Comparison of ENCODE assay signal across 9 cellular contexts in genomic region chr7:130352335-130353074, GRCh38. TPM values are rescaled to one million over a fixed set of nuclear protein-coding genes. Genes with fewer than 3 reads are reported as not detected.
DNase-seq lines count a peak whose midpoint lies in the region; ATAC-seq, FAIRE-seq and TF ChIP-seq lines count a peak whose summit lies in the region.
"Had no signal": no experiment of that assay in that cellular context is flagged by ENCODE, and none has a peak within 500 bp of the region (broad histone marks: within the 10 kb centered on the region; RNA-seq: fewer than 3 reads in every experiment).

No MANE protein-coding gene starts in this region.

- peak; percentile 98 for DNase-seq in NCI-H1105 treated with DMSO at 0.1 percent for 48 hours (lab: John Stamatoyannopoulos, UW)
- DNase-seq in ascending aorta (ENCODE audit: low spot score in 2 of 2), result no peak
- DNase-seq in type B pancreatic cell (ENCODE audit: extremely low spot score, unreplicated experiment), result no peak
- DNase-seq in activated T-helper 2 cell treated with anti-CD3 and anti-CD28 coated beads, Interferon-gamma antibody, Interleukin-2, Interleukin-4, amounts not matched to agents 10 μg/mL and 5 μg/mL and 100 μg/mL, durations not matched to agents 14 hours and 24 hours and 36 hours (ENCODE audit: low spot score), result no peak
- no peak for DNase-seq in T1000 (lab: John Stamatoyannopoulos, UW)
- DNase-seq: stimulated activated CD4-positive, alpha-beta T cell treated with anti-CD3 and anti-CD28 coated beads, Interleukin-2, amount 100 ng/mL, for 24 hours had no signal

- no peaks in the 10 kb centered on the region for H3K36me3 Mint-ChIP-seq in type B pancreatic cell
- H3K36me3 Mint-ChIP-seq in activated T-helper 2 cell treated with anti-CD3 and anti-CD28 coated beads, Interferon-gamma antibody, Interleukin-2, Interleukin-4, amounts not matched to agents 10 μg/mL and 5 μg/mL and 100 μg/mL, durations not matched to agents 14 hours and 24 hours and 36 hours (ENCODE audit: low read depth), result no peaks in the 10 kb centered on the region

- TF ChIP-seq CTCF in ascending aorta (IDR thresholded peaks at IDR 0.05) (no peak), type B pancreatic cell (conservative IDR thresholded peaks at IDR 0.05) (no peak)

- H3K9me3 ChIP-seq in ascending aorta, result no peaks in the 10 kb centered on the region

- H3K36me3 ChIP-seq in ascending aorta, result no peaks in the 10 kb centered on the region

- peak overlapping the region; percentile 65 for H3K4me3 Mint-ChIP-seq in type B pancreatic cell
- no peak overlapping the region for H3K4me3 Mint-ChIP-seq in activated T-helper 2 cell treated with anti-CD3 and anti-CD28 coated beads, Interferon-gamma antibody, Interleukin-2, Interleukin-4, amounts not matched to agents 10 μg/mL and 5 μg/mL and 100 μg/mL, durations not matched to agents 14 hours and 24 hours and 36 hours (ENCODE audit: low read depth)

- no peaks in the 10 kb centered on the region for H3K27me3 ChIP-seq in ascending aorta

- H3K27me3 Mint-ChIP-seq in type B pancreatic cell, result no peaks in the 10 kb centered on the region
- H3K27me3 Mint-ChIP-seq in activated T-helper 2 cell treated with anti-CD3 and anti-CD28 coated beads, Interferon-gamma antibody, Interleukin-2, Interleukin-4, amounts not matched to agents 10 μg/mL and 5 μg/mL and 100 μg/mL, durations not matched to agents 14 hours and 24 hours and 36 hours (ENCODE audit: low read depth), result no peaks in the 10 kb centered on the region

- peak overlapping the region; percentile 80 for H3K27ac Mint-ChIP-seq in type B pancreatic cell
- H3K27ac Mint-ChIP-seq in activated T-helper 2 cell treated with anti-CD3 and anti-CD28 coated beads, Interferon-gamma antibody, Interleukin-2, Interleukin-4, amounts not matched to agents 10 μg/mL and 5 μg/mL and 100 μg/mL, durations not matched to agents 14 hours and 24 hours and 36 hours, result no peak overlapping the region

- intact Hi-C loops in ascending aorta (cut with DNase I), result loop anchor here (5.0 to 10.0 kb wide), 2 partner anchors 58 to 90 kb away; partner anchors contain the start of genes CEP41 and CPA4
- intact Hi-C loops in activated T-helper 2 cell treated with anti-CD3 and anti-CD28 coated beads, Interferon-gamma antibody, Interleukin-2, Interleukin-4, amounts not matched to agents 10 μg/mL and 5 μg/mL and 100 μg/mL, durations not matched to agents 14 hours and 24 hours and 36 hours (cut with micrococcal nuclease), result no loop called here

- no peaks in the 10 kb centered on the region for H3K9me3 Mint-ChIP-seq in type B pancreatic cell
- H3K9me3 Mint-ChIP-seq in activated T-helper 2 cell treated with anti-CD3 and anti-CD28 coated beads, Interferon-gamma antibody, Interleukin-2, Interleukin-4, amounts not matched to agents 10 μg/mL and 5 μg/mL and 100 μg/mL, durations not matched to agents 14 hours and 24 hours and 36 hours, result no peaks in the 10 kb centered on the region

- ATAC-seq in GM18861 (IDR thresholded peaks at IDR 0.05; ENCODE audit: unreplicated experiment), result no peak

- no peak overlapping the region for H3K4me3 ChIP-seq in ascending aorta

- peak overlapping the region; percentile 35 to 36 for H3K27ac ChIP-seq in ascending aorta

- H3K4me1 ChIP-seq in ascending aorta, result peaks cover 7 to 28% of the 10 kb centered on the region in 2 donors

- H3K4me1 Mint-ChIP-seq in type B pancreatic cell (ENCODE audit: unreplicated experiment), result peaks cover 70% of the 10 kb centered on the region
- peaks cover 7% of the 10 kb centered on the region for H3K4me1 Mint-ChIP-seq in activated T-helper 2 cell treated with anti-CD3 and anti-CD28 coated beads, Interferon-gamma antibody, Interleukin-2, Interleukin-4, amounts not matched to agents 10 μg/mL and 5 μg/mL and 100 μg/mL, durations not matched to agents 14 hours and 24 hours and 36 hours (ENCODE audit: low read depth)

- peak; percentile 73 for FAIRE-seq in islet of Langerhans (lab: Jason Lieb, UNC)
- FAIRE-seq: colon had no signal

RNA-seq across cellular contexts. Expression of gene CPA5, which starts 7.9 kb away (rescaled TPM):
- total RNA-seq in ascending aorta (not detected), type B pancreatic cell (ENCODE audit: low replicate concordance) (0.68 TPM in 1 of 2 replicates, not detected in the other)
- total RNA-seq in activated T-helper 2 cell treated with anti-CD3 and anti-CD28 coated beads, Interferon-gamma antibody, Interleukin-2, Interleukin-4, amounts not matched to agents 10 μg/mL and 5 μg/mL and 100 μg/mL, durations not matched to agents 14 hours and 24 hours and 36 hours, result 0.66 and 2.2 TPM in 2 replicates

RNA-seq across cellular contexts. Expression of gene CPA1, which starts 27.8 kb away (rescaled TPM):
- total RNA-seq in ascending aorta, result not detected
- 0.41 TPM in 1 of 2 replicates, not detected in the other for total RNA-seq in type B pancreatic cell (ENCODE audit: low replicate concordance)
- not detected in 2 replicates for total RNA-seq in activated T-helper 2 cell treated with anti-CD3 and anti-CD28 coated beads, Interferon-gamma antibody, Interleukin-2, Interleukin-4, amounts not matched to agents 10 μg/mL and 5 μg/mL and 100 μg/mL, durations not matched to agents 14 hours and 24 hours and 36 hours

RNA-seq across cellular contexts. Expression of gene CPA4, which starts 59.5 kb away (rescaled TPM):
- not detected for total RNA-seq in ascending aorta
- 7.4 and 17.4 TPM in 2 replicates for total RNA-seq in type B pancreatic cell (ENCODE audit: low replicate concordance)
- not detected in 2 replicates for total RNA-seq in activated T-helper 2 cell treated with anti-CD3 and anti-CD28 coated beads, Interferon-gamma antibody, Interleukin-2, Interleukin-4, amounts not matched to agents 10 μg/mL and 5 μg/mL and 100 μg/mL, durations not matched to agents 14 hours and 24 hours and 36 hours
